24 cellular contexts compared by ENCODE assay signal in the genomic region with DNA sequence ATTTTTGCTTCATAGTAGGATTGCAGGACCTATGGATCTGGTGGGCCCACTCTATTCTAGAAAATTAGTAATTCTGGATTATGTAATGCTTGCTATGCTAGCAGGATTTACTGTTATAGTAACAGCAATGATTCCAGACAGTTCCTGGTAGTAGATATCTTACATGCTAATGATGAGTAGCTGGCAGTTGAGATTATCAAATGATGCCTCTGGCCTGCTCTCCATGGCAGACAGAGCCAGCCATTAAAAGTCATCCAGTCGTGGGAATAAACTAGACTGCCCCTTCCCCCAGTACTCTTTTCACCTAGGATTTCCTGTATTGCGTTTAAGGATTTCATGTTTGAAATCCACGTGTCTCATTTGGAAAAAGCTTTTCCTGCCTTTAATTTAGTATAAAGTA. TPM values are rescaled to one million over a fixed set of nuclear protein-coding genes. Genes with fewer than 3 reads are reported as not detected.
A peak's percentile ranks its signal among the peaks of the same experiment; 100 is the strongest.
DNase-seq lines count a peak whose midpoint lies in the region; ATAC-seq lines count a peak whose summit lies in the region.
"Had no signal": no experiment of that assay in that cellular context is flagged by ENCODE, and none has a peak within 500 bp of the region (broad histone marks: within the 10 kb centered on the region; RNA-seq: fewer than 3 reads in every experiment).

No MANE protein-coding gene starts in this region.

- DNase-seq in Right ventricle myocardium superior (no peak), cardiac septum (ENCODE audit: low spot score) (no peak), dermis blood vessel endothelial cell (peak; percentile 17), iris pigment epithelial cell (ENCODE audit: low read depth) (peak; percentile 45), NCI-H524 treated with DMSO at 0.1 percent for 48 hours (lab: John Stamatoyannopoulos, UW) (no peak), amniotic stem cell (lab: John Stamatoyannopoulos, UW) (no peak), NCI-H2081 (lab: John Stamatoyannopoulos, UW) (no peak)
- DNase-seq: AML-193; C1 segment of cervical spinal cord; CD4-positive, alpha-beta memory T cell; COR-L47; DMS53; GOT3; HFFc6; Kasumi-1; NCI-H1105 treated with DMSO at 0.1 percent for 48 hours; NCI-H146; NCI-H1930; NCI-H446; NCI-H82; NK-92 treated with Interleukin-12 subunit alpha and Interleukin-12 subunit beta, amount 100 ng/mL, for 24 hours; PC-3 had no signal

- intact Hi-C loops in Right ventricle myocardium superior (cut with DNase I), result no loop called here
- intact Hi-C loops in cardiac septum (cut with DNase I), result no loop called here

- ATAC-seq in Right ventricle myocardium superior (ENCODE audit: poor library complexity), result peak; percentile 58
- ATAC-seq: A549, K562, PC-3 had no signal

RNA-seq across cellular contexts. Expression of a gene that starts 14.4 kb away (rescaled TPM):
- total RNA-seq in Right ventricle myocardium superior, result 14.3 TPM
- total RNA-seq in cardiac septum, result 16.3 TPM
- total RNA-seq in dermis blood vessel endothelial cell, result 4.1 and 4.9 TPM in 2 replicates

Comparison
In these comparisons a context has a peak if more than half of its experiments do, and no peak if none do; other contexts are left out.
1. DNase-seq: peak in dermis blood vessel endothelial cell (single experiment) and iris pigment epithelial cell (single experiment); none in Right ventricle myocardium superior (single experiment), cardiac septum (single experiment), NCI-H524 treated with DMSO at 0.1 percent for 48 hours (single experiment), amniotic stem cell (single experiment) and NCI-H2081 (0 of 2).